In genomic region chr2:218322756-218323525, GRCh38 we compare ENCODE assay signal across 1 cellular context.
TF ChIP-seq lines count a peak whose summit lies in the region.

No MANE protein-coding gene starts in this region.

TF ChIP-seq in HEK293, 187 proteins besides CTCF, POLR2A, EP300 and RAD21 (continued from another document):
- TF ChIP-seq ZNF596 (tag by site-specific recombination; IDR thresholded peaks at IDR 0.05) (no peak), ZNF362 (tag by site-specific recombination; IDR thresholded peaks at IDR 0.05) (no peak), ZNF658 (tag by site-specific recombination; IDR thresholded peaks at IDR 0.05) (no peak), ZNF513 (tag by site-specific recombination; IDR thresholded peaks at IDR 0.05) (no peak), ZNF223 (tag by site-specific recombination; IDR thresholded peaks at IDR 0.05) (no peak), ZNF571 (tag by site-specific recombination; IDR thresholded peaks at IDR 0.05) (no peak), ZNF140 (tag by site-specific recombination; IDR thresholded peaks at IDR 0.05) (no peak), ZNF366 (tag by site-specific recombination; conservative IDR thresholded peaks at IDR 0.05) (no peak), ZSCAN23 (tag by site-specific recombination; IDR thresholded peaks at IDR 0.05) (no peak), ZNF157 (tag by site-specific recombination; IDR thresholded peaks at IDR 0.05) (no peak), ZNF785 (tag by site-specific recombination; IDR thresholded peaks at IDR 0.05) (no peak), IKZF3 (tag by site-specific recombination; IDR thresholded peaks at IDR 0.05) (no peak), ZNF664 (tag by site-specific recombination; IDR thresholded peaks at IDR 0.05) (no peak), ZNF350 (tag by site-specific recombination; IDR thresholded peaks at IDR 0.05) (no peak), ZBTB1 (tag by site-specific recombination; IDR thresholded peaks at IDR 0.05) (no peak), ZNF670 (tag by site-specific recombination; IDR thresholded peaks at IDR 0.05; ENCODE audit: low read depth) (no peak), ZNF335 (tag by site-specific recombination; conservative IDR thresholded peaks at IDR 0.05) (peak; percentile 37), MEIS1 (CRISPR knock-in tag; IDR thresholded peaks at IDR 0.05; ENCODE audit: borderline replicate concordance) (no peak), ZNF202 (tag by site-specific recombination; IDR thresholded peaks at IDR 0.05; ENCODE audit: borderline replicate concordance) (no peak), ZNF211 (tag by site-specific recombination; IDR thresholded peaks at IDR 0.05; ENCODE audit: low read depth) (no peak), ZFP3 (tag by site-specific recombination; IDR thresholded peaks at IDR 0.05; ENCODE audit: low read depth) (no peak), PATZ1 (tag by site-specific recombination; IDR thresholded peaks at IDR 0.05) (peak; percentile 23), ZNF302 (tag by site-specific recombination; IDR thresholded peaks at IDR 0.05; ENCODE audit: low read depth) (no peak), ZNF621 (tag by site-specific recombination; IDR thresholded peaks at IDR 0.05) (no peak), MZF1 (tag by site-specific recombination; IDR thresholded peaks at IDR 0.05; ENCODE audit: borderline replicate concordance) (no peak), ZNF626 (tag by site-specific recombination; IDR thresholded peaks at IDR 0.05) (no peak), ZNF548 (tag by site-specific recombination; IDR thresholded peaks at IDR 0.05) (no peak), ZNF830 (tag by site-specific recombination; IDR thresholded peaks at IDR 0.05; ENCODE audit: low read depth) (no peak), ZNF704 (tag by site-specific recombination; IDR thresholded peaks at IDR 0.05) (no peak), ZNF132 (tag by site-specific recombination; IDR thresholded peaks at IDR 0.05; ENCODE audit: borderline replicate concordance) (no peak)
